ENCODE assay signal across 8 cellular contexts in the genomic region with DNA sequence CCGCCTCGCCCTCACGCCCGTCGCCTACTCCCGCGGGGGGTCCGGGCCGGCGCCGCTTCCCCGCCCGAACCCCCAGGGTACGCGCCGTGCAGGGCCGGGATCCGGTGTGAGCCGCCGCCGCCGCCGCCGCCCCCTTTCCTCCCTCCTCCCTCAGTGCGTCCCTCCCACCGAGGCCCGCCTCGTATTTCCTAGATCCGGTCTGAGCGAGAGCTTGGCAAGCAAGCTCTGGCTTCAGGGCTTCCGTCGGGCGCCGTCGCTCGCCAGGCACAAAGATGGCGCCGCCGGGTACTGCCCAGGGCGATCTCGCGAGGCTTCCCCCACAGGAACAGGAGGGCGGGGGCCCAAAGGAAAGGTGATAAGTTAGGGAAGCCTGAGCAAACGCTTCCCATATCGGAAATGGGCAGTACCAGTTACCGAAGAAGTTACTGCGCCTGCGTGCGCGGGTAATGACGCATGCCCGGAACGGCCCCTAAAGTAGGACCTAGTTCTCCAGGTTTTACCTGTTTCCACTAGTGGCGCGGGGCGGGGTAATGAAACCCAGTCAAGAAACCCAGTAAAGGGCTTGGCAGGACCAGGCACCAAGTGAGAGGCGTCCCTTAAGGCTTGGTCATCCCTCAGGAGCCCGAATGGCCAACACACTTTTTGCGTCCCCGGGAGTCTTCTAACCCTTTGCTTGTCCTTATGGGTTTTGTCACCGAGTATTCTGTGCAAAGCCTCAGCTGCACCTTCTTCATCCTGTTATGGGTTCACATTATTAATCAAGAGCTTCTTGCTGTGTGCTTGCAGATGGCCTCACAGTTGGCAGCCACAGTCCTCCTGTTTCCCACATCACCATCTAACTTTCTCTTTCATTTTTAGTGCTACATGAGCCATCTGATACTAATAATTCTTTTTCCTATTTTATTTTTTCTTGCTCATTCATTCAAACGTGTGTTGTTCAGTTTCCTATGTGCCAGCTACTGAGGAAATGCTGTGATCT. TPM values are rescaled to one million over a fixed set of nuclear protein-coding genes. Genes with fewer than 3 reads are reported as not detected.
DNase-seq lines count a peak whose midpoint lies in the region; ATAC-seq and TF ChIP-seq lines count a peak whose summit lies in the region.

A gene with protein sequence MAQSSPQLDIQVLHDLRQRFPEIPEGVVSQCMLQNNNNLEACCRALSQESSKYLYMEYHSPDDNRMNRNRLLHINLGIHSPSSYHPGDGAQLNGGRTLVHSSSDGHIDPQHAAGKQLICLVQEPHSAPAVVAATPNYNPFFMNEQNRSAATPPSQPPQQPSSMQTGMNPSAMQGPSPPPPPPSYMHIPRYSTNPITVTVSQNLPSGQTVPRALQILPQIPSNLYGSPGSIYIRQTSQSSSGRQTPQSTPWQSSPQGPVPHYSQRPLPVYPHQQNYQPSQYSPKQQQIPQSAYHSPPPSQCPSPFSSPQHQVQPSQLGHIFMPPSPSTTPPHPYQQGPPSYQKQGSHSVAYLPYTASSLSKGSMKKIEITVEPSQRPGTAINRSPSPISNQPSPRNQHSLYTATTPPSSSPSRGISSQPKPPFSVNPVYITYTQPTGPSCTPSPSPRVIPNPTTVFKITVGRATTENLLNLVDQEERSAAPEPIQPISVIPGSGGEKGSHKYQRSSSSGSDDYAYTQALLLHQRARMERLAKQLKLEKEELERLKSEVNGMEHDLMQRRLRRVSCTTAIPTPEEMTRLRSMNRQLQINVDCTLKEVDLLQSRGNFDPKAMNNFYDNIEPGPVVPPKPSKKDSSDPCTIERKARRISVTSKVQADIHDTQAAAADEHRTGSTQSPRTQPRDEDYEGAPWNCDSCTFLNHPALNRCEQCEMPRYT (minus strand): TSS at position 108 of the 979 bp plus-strand sequence. CDS start 29,666 bp downstream, outside the sequence.

- H2AFZ ChIP-seq in smooth muscle cell (ENCODE audit: low read depth): peak within 1 kb of the TSS; percentile 80

- ATAC-seq in GM18909 (IDR thresholded peaks at IDR 0.05; ENCODE audit: poor library complexity, unreplicated experiment) (peak; percentile 91), HG03175 (IDR thresholded peaks at IDR 0.05; ENCODE audit: unreplicated experiment) (peak; percentile 90), WTC11 (peak; percentile 94)

- DNase-seq in AG04450 (ENCODE audit: low read depth, low spot score) (peak; percentile 93), NCI-H226 (peak; percentile 92), WTC11 (ENCODE audit: low spot score) (peak; percentile 92), caudate nucleus (lab: John Stamatoyannopoulos, UW) (peak; percentile 6 to 94 (median 81)), iPS-NIHi7 (ENCODE audit: extremely low spot score) (peak; percentile 88), smooth muscle cell (lab: John Stamatoyannopoulos, UW; ENCODE audit: unreplicated experiment) (peak; percentile 54)

- H3K9me3 ChIP-seq in AG04450 (ENCODE audit: control insufficient read depth, insufficient read depth, low read length) (no peaks in the 10 kb centered on the region), smooth muscle cell (replicated peaks; ENCODE audit: low read depth) (no peaks in the 10 kb centered on the region)

- H3K9ac ChIP-seq in smooth muscle cell (ENCODE audit: low read depth): peak within 1 kb of the TSS; percentile 56

- H3K4me1 ChIP-seq in smooth muscle cell (ENCODE audit: low read depth): no peaks in the 10 kb centered on the region

- no peaks in the 10 kb centered on the region for H3K9me3 Mint-ChIP-seq in WTC11

- H4K20me1 ChIP-seq in smooth muscle cell (ENCODE audit: low read depth): no peaks in the 10 kb centered on the region

- TF ChIP-seq CTCF in AG04450 (IDR thresholded peaks at IDR 0.05; ENCODE audit: low read depth, low read length) (no peak), WTC11 (IDR thresholded peaks at IDR 0.05) (no peak), smooth muscle cell (IDR thresholded peaks at IDR 0.05; ENCODE audit: borderline replicate concordance, insufficient read depth, poor library complexity, severe bottlenecking) (no peak)

- H3K27me3 Mint-ChIP-seq in WTC11 (ENCODE audit: low read depth): no peaks in the 10 kb centered on the region

- H3K4me1 Mint-ChIP-seq in WTC11: peaks cover 18% of the 10 kb centered on the region

- H3F3A ChIP-seq in smooth muscle cell (ENCODE audit: low read depth): no peaks in the 10 kb centered on the region

- H3K79me2 ChIP-seq in smooth muscle cell (ENCODE audit: low read depth): peaks cover 14% of the 10 kb centered on the region

- H3K36me3 Mint-ChIP-seq in WTC11: no peaks in the 10 kb centered on the region

- peak within 1 kb of the TSS; percentile 83 for H3K4me2 ChIP-seq in smooth muscle cell

- H3K36me3 ChIP-seq in smooth muscle cell (ENCODE audit: low read depth): no peaks in the 10 kb centered on the region

- peak within 1 kb of the TSS; percentile 78 for H3K4me3 Mint-ChIP-seq in WTC11

- CTCF ChIA-PET in AG04450 (lab: Charles Lee): no interaction called here
- CTCF ChIA-PET in WTC11 (lab: Charles Lee): interaction anchor here (1.0 kb wide), 1 partner anchor 25 kb away, joined by 3 read pairs; no protein-coding TSS in a partner anchor

- POLR2A ChIA-PET in AG04450 (lab: Yijun Ruan, JAX) (interaction anchor here (1.1 kb wide), 1 partner anchor 15 kb away, joined by 3 read pairs; no protein-coding TSS in a partner anchor), WTC11 (lab: Charles Lee) (interaction anchor here (0.7 kb wide), 1 partner anchor 25 kb away, joined by 3 read pairs; no protein-coding TSS in a partner anchor)

- H3K27ac ChIP-seq in AG04450 (ENCODE audit: low read depth, low read length) (peak within 1 kb of the TSS; percentile 68), caudate nucleus (ENCODE audit: low read depth, low read length) (peak within 1 kb of the TSS; percentile 67), smooth muscle cell (ENCODE audit: low read depth) (peak within 1 kb of the TSS; percentile 37)

- peak within 1 kb of the TSS; percentile 82 for H3K27ac Mint-ChIP-seq in WTC11

- H3K27me3 ChIP-seq in AG04450 (ENCODE audit: control insufficient read depth, insufficient read depth, low read length): no peaks in the 10 kb centered on the region
- no peaks in the 10 kb centered on the region for H3K27me3 ChIP-seq in smooth muscle cell (ENCODE audit: low read depth)

- WGBS in smooth muscle cell (ENCODE audit: low lambda C conversion rate): 50% methylated on average over 52 of the region's 62 CpGs

- peak within 1 kb of the TSS; percentile 71 for H3K4me3 ChIP-seq in AG04450 (ENCODE audit: low read depth, low read length)
- peak within 1 kb of the TSS; percentile 59 for H3K4me3 ChIP-seq in smooth muscle cell

TF ChIP-seq in WTC11, 78 proteins besides CTCF, POLR2A, EP300 and RAD21 (continues in another document):
- 0 out of 2 replicates have a peak, but pooled peaks have one; percentile 56 for TF ChIP-seq CBFB (CRISPR knock-in tag; IDR thresholded peaks at IDR 0.05; ENCODE audit: low read depth)
- TF ChIP-seq, protein P1, sequence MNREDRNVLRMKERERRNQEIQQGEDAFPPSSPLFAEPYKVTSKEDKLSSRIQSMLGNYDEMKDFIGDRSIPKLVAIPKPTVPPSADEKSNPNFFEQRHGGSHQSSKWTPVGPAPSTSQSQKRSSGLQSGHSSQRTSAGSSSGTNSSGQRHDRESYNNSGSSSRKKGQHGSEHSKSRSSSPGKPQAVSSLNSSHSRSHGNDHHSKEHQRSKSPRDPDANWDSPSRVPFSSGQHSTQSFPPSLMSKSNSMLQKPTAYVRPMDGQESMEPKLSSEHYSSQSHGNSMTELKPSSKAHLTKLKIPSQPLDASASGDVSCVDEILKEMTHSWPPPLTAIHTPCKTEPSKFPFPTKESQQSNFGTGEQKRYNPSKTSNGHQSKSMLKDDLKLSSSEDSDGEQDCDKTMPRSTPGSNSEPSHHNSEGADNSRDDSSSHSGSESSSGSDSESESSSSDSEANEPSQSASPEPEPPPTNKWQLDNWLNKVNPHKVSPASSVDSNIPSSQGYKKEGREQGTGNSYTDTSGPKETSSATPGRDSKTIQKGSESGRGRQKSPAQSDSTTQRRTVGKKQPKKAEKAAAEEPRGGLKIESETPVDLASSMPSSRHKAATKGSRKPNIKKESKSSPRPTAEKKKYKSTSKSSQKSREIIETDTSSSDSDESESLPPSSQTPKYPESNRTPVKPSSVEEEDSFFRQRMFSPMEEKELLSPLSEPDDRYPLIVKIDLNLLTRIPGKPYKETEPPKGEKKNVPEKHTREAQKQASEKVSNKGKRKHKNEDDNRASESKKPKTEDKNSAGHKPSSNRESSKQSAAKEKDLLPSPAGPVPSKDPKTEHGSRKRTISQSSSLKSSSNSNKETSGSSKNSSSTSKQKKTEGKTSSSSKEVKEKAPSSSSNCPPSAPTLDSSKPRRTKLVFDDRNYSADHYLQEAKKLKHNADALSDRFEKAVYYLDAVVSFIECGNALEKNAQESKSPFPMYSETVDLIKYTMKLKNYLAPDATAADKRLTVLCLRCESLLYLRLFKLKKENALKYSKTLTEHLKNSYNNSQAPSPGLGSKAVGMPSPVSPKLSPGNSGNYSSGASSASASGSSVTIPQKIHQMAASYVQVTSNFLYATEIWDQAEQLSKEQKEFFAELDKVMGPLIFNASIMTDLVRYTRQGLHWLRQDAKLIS (CRISPR knock-in tag; IDR thresholded peaks at IDR 0.05; ENCODE audit: borderline replicate concordance): no peak

RNA-seq across cellular contexts. Expression of the gene that starts here (rescaled TPM):
- polyA plus RNA-seq in AG04450 (2011; rRNA removed) (11.4 and 14.9 TPM in 2 replicates), smooth muscle cell (4.8 and 6.2 TPM in 2 replicates)
- 11.0 and 18.1 TPM in 2 replicates for polyA minus RNA-seq in AG04450 (2011; rRNA and poly(A)+ RNA removed)
- total RNA-seq in WTC11 (2021) (10.4 to 12.6 TPM (median 12.0 TPM) in 3 replicates), smooth muscle cell (15.7 and 31.9 TPM in 2 replicates)

Comparison
In these comparisons a context has a peak if more than half of its experiments do, and no peak if none do; other contexts are left out.
1. Peak in every context shown above with its lines: DNase-seq, ATAC-seq, H3K4me3 ChIP-seq and H3K27ac ChIP-seq.